In the genomic region with DNA sequence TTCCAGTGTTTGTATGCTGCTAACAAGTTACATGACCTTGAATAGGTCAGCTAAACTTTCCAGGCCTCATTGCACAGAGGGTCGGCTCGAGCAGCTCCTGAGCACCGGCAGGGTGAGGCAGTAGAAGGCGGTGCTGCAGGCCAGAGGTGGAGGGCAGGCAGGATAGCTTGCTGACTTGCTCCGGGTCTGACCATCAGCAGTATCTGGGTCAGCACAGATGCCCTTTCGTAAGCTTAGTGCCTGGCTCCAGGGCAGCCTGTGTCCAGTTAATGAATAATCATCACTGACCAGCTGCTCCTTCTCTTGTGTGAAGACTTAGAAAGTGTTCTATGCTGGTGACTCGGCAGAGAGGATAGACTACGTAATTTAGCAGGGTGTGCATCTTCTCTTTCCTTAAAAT, we compare ENCODE assay signal across 11 cellular contexts. TPM values are rescaled to one million over a fixed set of nuclear protein-coding genes. Genes with fewer than 3 reads are reported as not detected.
DNase-seq lines count a peak whose midpoint lies in the region; ATAC-seq and TF ChIP-seq lines count a peak whose summit lies in the region.
"Had no signal": no experiment of that assay in that cellular context is flagged by ENCODE, and none has a peak within 500 bp of the region (broad histone marks: within the 10 kb centered on the region; RNA-seq: fewer than 3 reads in every experiment).

No MANE protein-coding gene starts in this region.

- no peak for DNase-seq in CD8-positive, alpha-beta T cell
- DNase-seq in central memory CD8-positive, alpha-beta T cell (ENCODE audit: low spot score in 2 of 2): no peak
- DNase-seq in hepatocyte (ENCODE audit: low spot score) (no peak), pons (ENCODE audit: low spot score) (peak; percentile 71), T1000 (lab: John Stamatoyannopoulos, UW) (no peak), SK-N-DZ (ENCODE audit: low spot score) (no peak), NCI-H146 treated with DMSO at 0.1 percent for 48 hours (lab: John Stamatoyannopoulos, UW; ENCODE audit: unreplicated experiment) (no peak)
- DNase-seq in activated CD8-positive, alpha-beta memory T cell treated with anti-CD3 and anti-CD28 coated beads, Interleukin-2, amount 50 U/mL, for 4 hours: no peak
- DNase-seq: activated CD4-positive, CD25-positive, alpha-beta regulatory T cell treated with anti-CD3 and anti-CD28 coated beads, Interleukin-2, amount 50 U/mL, for 72 hours; activated effector memory CD4-positive, alpha-beta T cell treated with Interleukin-2 at 50 U/mL for 16 hours; NCI-H1092 had no signal

- peak overlapping the region; percentile 60 for H3K4me2 ChIP-seq in hepatocyte

- TF ChIP-seq CTCF in CD8-positive, alpha-beta T cell (IDR thresholded peaks at IDR 0.05): no peak
- TF ChIP-seq CTCF in hepatocyte (IDR thresholded peaks at IDR 0.05; ENCODE audit: poor library complexity): no peak

- no peaks in the 10 kb centered on the region for H3K9me2 ChIP-seq in hepatocyte (replicated peaks; ENCODE audit: insufficient read depth)

- 67% methylated on average over 8 of the region's 8 CpGs for WGBS in hepatocyte (ENCODE audit: low lambda C conversion rate, missing lambda C conversion rate)

- peaks cover 47% of the 10 kb centered on the region for H3K36me3 Mint-ChIP-seq in CD8-positive, alpha-beta T cell
- H3K36me3 Mint-ChIP-seq in central memory CD8-positive, alpha-beta T cell (ENCODE audit: insufficient read depth): peaks cover 34% of the 10 kb centered on the region

- intact Hi-C loops in CD8-positive, alpha-beta T cell (cut with DNase I, micrococcal nuclease): no loop called here

- peak overlapping the region; percentile 58 for H3K27ac Mint-ChIP-seq in CD8-positive, alpha-beta T cell
- H3K27ac Mint-ChIP-seq in central memory CD8-positive, alpha-beta T cell (ENCODE audit: low read depth): no peak overlapping the region

- H3K4me1 ChIP-seq in CD8-positive, alpha-beta T cell (ENCODE audit: insufficient read depth, low read length): peaks cover 30% of the 10 kb centered on the region
- peaks cover 71% of the 10 kb centered on the region for H3K4me1 ChIP-seq in hepatocyte (ENCODE audit: insufficient read depth)

- H3K4me3 ChIP-seq in CD8-positive, alpha-beta T cell (ENCODE audit: low read depth, low read length): no peak overlapping the region
- no peak overlapping the region for H3K4me3 ChIP-seq in hepatocyte

- no peaks in the 10 kb centered on the region for H3K27me3 ChIP-seq in CD8-positive, alpha-beta T cell (ENCODE audit: insufficient read depth, low read length)
- no peaks in the 10 kb centered on the region for H3K27me3 ChIP-seq in hepatocyte

- H3K36me3 ChIP-seq in CD8-positive, alpha-beta T cell (ENCODE audit: insufficient read depth, low read length): no peaks in the 10 kb centered on the region
- no peaks in the 10 kb centered on the region for H3K36me3 ChIP-seq in hepatocyte (replicated peaks; ENCODE audit: insufficient read depth, low read depth)

- H3K4me3 Mint-ChIP-seq in CD8-positive, alpha-beta T cell: no peak overlapping the region
- peak overlapping the region; percentile 14 for H3K4me3 Mint-ChIP-seq in central memory CD8-positive, alpha-beta T cell

- H2AFZ ChIP-seq in hepatocyte: no peak overlapping the region

- POLR2A ChIA-PET in CD8-positive, alpha-beta T cell (lab: Charles Lee): interaction anchor here (0.8 kb wide), 1 partner anchor 11 kb away, joined by 3 read pairs; no protein-coding TSS in a partner anchor

- H3K4me1 Mint-ChIP-seq in CD8-positive, alpha-beta T cell (ENCODE audit: low read depth): peaks cover 92% of the 10 kb centered on the region
- peaks cover 97% of the 10 kb centered on the region for H3K4me1 Mint-ChIP-seq in central memory CD8-positive, alpha-beta T cell

- H3K27me3 Mint-ChIP-seq in CD8-positive, alpha-beta T cell (ENCODE audit: low read depth): no peaks in the 10 kb centered on the region
- H3K27me3 Mint-ChIP-seq in central memory CD8-positive, alpha-beta T cell: no peaks in the 10 kb centered on the region

- H4K20me1 ChIP-seq in hepatocyte (ENCODE audit: insufficient read depth, poor library complexity, severe bottlenecking): peaks cover 97% of the 10 kb centered on the region

- H3K79me2 ChIP-seq in hepatocyte: peaks cover 100% of the 10 kb centered on the region

- CTCF ChIA-PET in CD8-positive, alpha-beta T cell (lab: Charles Lee): interaction anchor here (0.7 to 4.3 kb wide), 8 partner anchors 8 to 241 kb away, joined by 3 to 13 read pairs (median 4); no protein-coding TSS in a partner anchor

- no peak for ATAC-seq in CD8-positive, alpha-beta T cell
- ATAC-seq in central memory CD8-positive, alpha-beta T cell (replicated peaks; ENCODE audit: extremely low read depth, poor library complexity, severe bottlenecking): no peak

- H3K27ac ChIP-seq in CD8-positive, alpha-beta T cell (ENCODE audit: low read depth, low read length): no peak overlapping the region
- H3K27ac ChIP-seq in hepatocyte: peak overlapping the region; percentile 37

- H3K9me3 Mint-ChIP-seq in CD8-positive, alpha-beta T cell: no peaks in the 10 kb centered on the region
- no peaks in the 10 kb centered on the region for H3K9me3 Mint-ChIP-seq in central memory CD8-positive, alpha-beta T cell

- H3K9me3 ChIP-seq in CD8-positive, alpha-beta T cell (ENCODE audit: low read length): no peaks in the 10 kb centered on the region
- H3K9me3 ChIP-seq in hepatocyte (ENCODE audit: low read depth): no peaks in the 10 kb centered on the region

RNA-seq across cellular contexts. Expression of gene MAPKAPK2, which starts 6.9 kb away (rescaled TPM):
- 100 to 1,000 TPM; 218 to 225 TPM for total RNA-seq in CD8-positive, alpha-beta T cell
- 38.9 and 39.4 TPM in 2 replicates for total RNA-seq in hepatocyte
- 12.8 and 13.3 TPM in 2 replicates for polyA plus RNA-seq in hepatocyte
- 6.2 and 9.1 TPM in 2 replicates for polyA plus RNA-seq in SK-N-DZ (2014; cell fraction: cytosol; rRNA removed)
- polyA plus RNA-seq in SK-N-DZ (2014; cell fraction: nucleus; rRNA removed): 10.9 and 15.0 TPM in 2 replicates

RNA-seq across cellular contexts. Expression of gene DYRK3, which starts 56.3 kb away (rescaled TPM):
- total RNA-seq in CD8-positive, alpha-beta T cell: 1 to 10 TPM in 1 of 2 experiments, under 1 TPM in 1; 0.94 to 1.4 TPM
- 4.6 and 6.2 TPM in 2 replicates for total RNA-seq in hepatocyte
- 5.8 and 8.9 TPM in 2 replicates for polyA plus RNA-seq in hepatocyte
- 6.8 and 6.9 TPM in 2 replicates for polyA plus RNA-seq in SK-N-DZ (2014; cell fraction: cytosol; rRNA removed)
- 3.7 and 4.9 TPM in 2 replicates for polyA plus RNA-seq in SK-N-DZ (2014; cell fraction: nucleus; rRNA removed)
